In genomic region chr5:179771496-179771895, GRCh38 we compare ENCODE assay signal across 17 cellular contexts. TPM values are rescaled to one million over a fixed set of nuclear protein-coding genes. Genes with fewer than 3 reads are reported as not detected.
"Had no signal": no experiment of that assay in that cellular context is flagged by ENCODE, and none has a peak within 500 bp of the region (broad histone marks: within the 10 kb centered on the region; RNA-seq: fewer than 3 reads in every experiment).

No MANE protein-coding gene starts in this region.

- H3K9me3 ChIP-seq: lower lobe of right lung, upper lobe of left lung had no signal

- DNase-seq: activated B cell treated with CpG ODN at 0.5 μM for 24 hours; activated CD4-positive, alpha-beta T cell treated with anti-CD3 and anti-CD28 coated beads for 36 hours; activated CD4-positive, alpha-beta T cell treated with anti-CD3 and anti-CD28 coated beads, Interleukin-2, amount 50 U/mL, for 4 hours; activated CD8-positive, alpha-beta memory T cell treated with anti-CD3 and anti-CD28 coated beads for 24 hours; activated CD8-positive, alpha-beta memory T cell treated with anti-CD3 and anti-CD28 coated beads, Interleukin-2, amount 50 U/mL, for 4 hours; activated naive CD4-positive, alpha-beta T cell treated with Interleukin-2 at 50 U/mL for 16 hours; activated naive CD8-positive, alpha-beta T cell treated with anti-CD3 and anti-CD28 coated beads, Interleukin-2, amount 10 ng/mL, durations not matched to agents 7 days and 5 days; activated T-cell treated with anti-CD3 and anti-CD28 coated beads, Interleukin-2, amount 50 U/mL, for 48 hours; amniotic stem cell; cerebellar nuclear complex; effector CD4-positive, alpha-beta T cell; lower lobe of right lung; naive B cell; stimulated activated CD4-positive, alpha-beta T cell treated with anti-CD3 and anti-CD28 coated beads, Interleukin-4, amount 100 ng/mL, for 1 hour; stimulated activated naive CD4-positive, alpha-beta T cell; upper lobe of left lung had no signal

- H3K4me3 ChIP-seq: lower lobe of right lung, upper lobe of left lung had no signal

- H3K27me3 ChIP-seq: upper lobe of left lung had no signal

- H3K27ac ChIP-seq: lower lobe of right lung, upper lobe of left lung had no signal

- ATAC-seq: activated CD4-positive, alpha-beta T cell treated with anti-CD3 and anti-CD28 coated beads for 36 hours; lower lobe of right lung had no signal

RNA-seq across cellular contexts. Expression of gene LTC4S, which starts 22.3 kb away (rescaled TPM):
- polyA plus RNA-seq: keratinocyte had no signal
